23 cellular contexts compared by ENCODE assay signal in genomic region chr20:61105395-61105794, GRCh38.
DNase-seq lines count a peak whose midpoint lies in the region; ATAC-seq, FAIRE-seq and TF ChIP-seq lines count a peak whose summit lies in the region.
"Had no signal": no experiment of that assay in that cellular context is flagged by ENCODE, and none has a peak within 500 bp of the region (broad histone marks: within the 10 kb centered on the region; RNA-seq: fewer than 3 reads in every experiment).

No MANE protein-coding gene starts in this region.

- H3K4me3 Mint-ChIP-seq in nephron progenitor cell = no peak overlapping the region
- no peak overlapping the region for H3K4me3 Mint-ChIP-seq in naive thymus-derived CD8-positive, alpha-beta T cell
- no peak overlapping the region for H3K4me3 Mint-ChIP-seq in CD8-positive, alpha-beta T cell
- H3K4me3 Mint-ChIP-seq: B cell; CD4-positive, alpha-beta memory T cell; H9 had no signal

- no peak overlapping the region for H3K4me3 ChIP-seq in CD8-positive, alpha-beta T cell (ENCODE audit: low read depth, low read length)
- H3K4me3 ChIP-seq: GM12878, GM23248 had no signal

- intact Hi-C loops in posterior vena cava (cut with DNase I) = no loop called here
- intact Hi-C loops in CD8-positive, alpha-beta T cell (cut with DNase I, micrococcal nuclease) = no loop called here

- peak; percentile 30 for DNase-seq in activated effector memory CD4-positive, alpha-beta T cell treated with anti-CD3 and anti-CD28 coated beads, Interleukin-2, amount 50 U/mL, for 16 hours
- DNase-seq in activated effector memory CD4-positive, alpha-beta T cell treated with Interleukin-2 at 50 U/mL for 16 hours = no peak
- DNase-seq in ecto neural progenitor cell (ENCODE audit: low spot score) (peak; percentile 55), nephron progenitor cell (no peak), D721Med (ENCODE audit: insufficient read length, low spot score) (no peak), posterior vena cava (ENCODE audit: low spot score) (no peak)
- no peak for DNase-seq in naive thymus-derived CD8-positive, alpha-beta T cell
- no peak for DNase-seq in CD8-positive, alpha-beta T cell
- DNase-seq: C1 segment of cervical spinal cord; CD4-positive, alpha-beta memory T cell; DMS 273 treated with DMSO at 0.1 percent for 48 hours; DMS79; EL; GDM1; GM23248; H9 had no signal

- TF ChIP-seq CTCF in nephron progenitor cell (IDR thresholded peaks at IDR 0.05) (no peak), D721Med (IDR thresholded peaks at IDR 0.05; ENCODE audit: insufficient read depth, missing control alignments) (no peak)
- TF ChIP-seq CTCF in CD8-positive, alpha-beta T cell (IDR thresholded peaks at IDR 0.05) = no peak

- POLR2A ChIA-PET in naive thymus-derived CD8-positive, alpha-beta T cell (lab: Charles Lee) = no interaction called here
- POLR2A ChIA-PET in CD8-positive, alpha-beta T cell (lab: Charles Lee) = no interaction called here

- no peaks in the 10 kb centered on the region for H3K4me1 ChIP-seq in CD8-positive, alpha-beta T cell (ENCODE audit: insufficient read depth, low read length)
- H3K4me1 ChIP-seq: Caco-2 had no signal

- H3K36me3 Mint-ChIP-seq in nephron progenitor cell (ENCODE audit: low read depth) = no peaks in the 10 kb centered on the region
- no peaks in the 10 kb centered on the region for H3K36me3 Mint-ChIP-seq in naive thymus-derived CD8-positive, alpha-beta T cell
- H3K36me3 Mint-ChIP-seq in CD8-positive, alpha-beta T cell = no peaks in the 10 kb centered on the region
- H3K36me3 Mint-ChIP-seq: CD4-positive, alpha-beta memory T cell had no signal

- peaks cover 20% of the 10 kb centered on the region for H3K4me1 Mint-ChIP-seq in nephron progenitor cell
- H3K4me1 Mint-ChIP-seq in naive thymus-derived CD8-positive, alpha-beta T cell = peaks cover 0 to 15% (median 3%) of the 10 kb centered on the region in 4 donors
- no peaks in the 10 kb centered on the region for H3K4me1 Mint-ChIP-seq in CD8-positive, alpha-beta T cell (ENCODE audit: low read depth)
- H3K4me1 Mint-ChIP-seq: B cell had no signal

- H3K9me3 Mint-ChIP-seq in nephron progenitor cell = peaks cover 3% of the 10 kb centered on the region
- peaks cover 0 to 11% (median 0%) of the 10 kb centered on the region in 9 donors for H3K9me3 Mint-ChIP-seq in naive thymus-derived CD8-positive, alpha-beta T cell
- no peaks in the 10 kb centered on the region for H3K9me3 Mint-ChIP-seq in CD8-positive, alpha-beta T cell

- H3K27me3 ChIP-seq in CD8-positive, alpha-beta T cell (ENCODE audit: insufficient read depth, low read length) = no peaks in the 10 kb centered on the region

- H3K27ac ChIP-seq in CD8-positive, alpha-beta T cell (ENCODE audit: low read depth, low read length) = no peak overlapping the region
- H3K27ac ChIP-seq: 22Rv1, GM23248 had no signal

- H3K27ac Mint-ChIP-seq in nephron progenitor cell = peak overlapping the region; percentile 92
- peak overlapping the region in 1 of 10 donors; percentile 83 for H3K27ac Mint-ChIP-seq in naive thymus-derived CD8-positive, alpha-beta T cell
- H3K27ac Mint-ChIP-seq in CD8-positive, alpha-beta T cell = no peak overlapping the region
- H3K27ac Mint-ChIP-seq: B cell; CD4-positive, alpha-beta memory T cell had no signal

- ATAC-seq in naive thymus-derived CD8-positive, alpha-beta T cell = no peak
- no peak for ATAC-seq in CD8-positive, alpha-beta T cell
- ATAC-seq: GM12878, HCT116 had no signal

- H3K36me3 ChIP-seq in CD8-positive, alpha-beta T cell (ENCODE audit: insufficient read depth, low read length) = no peaks in the 10 kb centered on the region

- no peaks in the 10 kb centered on the region for H3K9me3 ChIP-seq in CD8-positive, alpha-beta T cell (ENCODE audit: low read length)

- CTCF ChIA-PET in CD8-positive, alpha-beta T cell (lab: Charles Lee) = no interaction called here

- peaks cover 45% of the 10 kb centered on the region for H3K27me3 Mint-ChIP-seq in nephron progenitor cell (ENCODE audit: low read depth, poor library complexity)
- H3K27me3 Mint-ChIP-seq in naive thymus-derived CD8-positive, alpha-beta T cell = peaks cover 0 to 9% (median 0%) of the 10 kb centered on the region in 5 donors
- H3K27me3 Mint-ChIP-seq in CD8-positive, alpha-beta T cell (ENCODE audit: low read depth) = no peaks in the 10 kb centered on the region
- H3K27me3 Mint-ChIP-seq: B cell had no signal

- no peak for FAIRE-seq in D721Med (lab: Jason Lieb, UNC)
- FAIRE-seq: A204.1, GM12878, GM19239 had no signal

Comparison
In these comparisons a context has a peak if more than half of its experiments do, and no peak if none do; other contexts are left out.
1. DNase-seq: peak in activated effector memory CD4-positive, alpha-beta T cell treated with anti-CD3 and anti-CD28 coated beads, Interleukin-2, amount 50 U/mL, for 16 hours (single experiment) and ecto neural progenitor cell (single experiment); none in activated effector memory CD4-positive, alpha-beta T cell treated with Interleukin-2 at 50 U/mL for 16 hours (single experiment), nephron progenitor cell (single experiment), D721Med (single experiment), naive thymus-derived CD8-positive, alpha-beta T cell (0 of 10), posterior vena cava (single experiment) and CD8-positive, alpha-beta T cell (0 of 7).